ENCODE assay signal across 11 cellular contexts in the genomic region with DNA sequence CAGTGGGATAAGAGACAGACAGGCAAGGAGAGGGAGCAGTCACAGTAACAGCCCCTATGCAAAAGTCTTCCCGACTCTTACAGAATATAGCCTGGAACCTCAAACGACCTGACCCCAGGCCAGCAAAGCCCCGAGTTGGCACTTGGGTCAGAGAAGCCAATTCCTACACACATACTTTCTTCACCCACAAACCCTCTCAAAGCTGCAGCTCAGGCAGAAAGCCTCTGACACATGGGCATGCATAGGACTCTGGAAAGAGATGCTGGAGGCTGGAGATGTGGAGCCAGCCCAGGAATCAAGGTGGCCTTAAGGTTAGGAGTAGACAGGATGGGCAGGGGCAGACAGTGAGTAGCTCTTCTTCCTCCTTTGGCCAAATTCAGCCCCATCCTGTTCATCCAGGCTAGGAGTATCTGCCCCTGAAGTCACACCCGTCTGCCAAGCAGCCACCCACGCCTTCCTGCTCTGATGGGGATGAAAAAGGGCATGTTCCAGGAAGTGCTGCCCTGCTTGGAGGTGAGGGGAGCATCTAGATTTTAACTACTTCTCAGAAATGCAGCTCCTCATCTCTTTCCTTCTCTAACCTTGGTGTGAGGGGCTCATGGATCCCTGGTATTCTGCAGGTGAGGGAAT. TPM values are rescaled to one million over a fixed set of nuclear protein-coding genes. Genes with fewer than 3 reads are reported as not detected.
A peak's percentile ranks its signal among the peaks of the same experiment; 100 is the strongest.
DNase-seq lines count a peak whose midpoint lies in the region; ATAC-seq, FAIRE-seq and TF ChIP-seq lines count a peak whose summit lies in the region.
"Had no signal": no experiment of that assay in that cellular context is flagged by ENCODE, and none has a peak within 500 bp of the region (broad histone marks: within the 10 kb centered on the region; RNA-seq: fewer than 3 reads in every experiment).

No MANE protein-coding gene starts in this region.

- peaks cover 4% of the 10 kb centered on the region for H3K79me1 ChIP-seq in neuronal stem cell (ENCODE audit: low read depth, low read length)

- TF ChIP-seq POLR2A in NB4 (IDR thresholded peaks at IDR 0.05; ENCODE audit: extremely low read depth, insufficient read length) (no peak), GM12891 (IDR thresholded peaks at IDR 0.05; ENCODE audit: low read depth, low read length) (no peak)

- H3K4me1 ChIP-seq in BLaER1 (peaks cover 58% of the 10 kb centered on the region), neuronal stem cell (ENCODE audit: control insufficient read depth in 2 of 2, insufficient read depth in 1 of 2, low read depth in 1 of 2, low read length in 2 of 2) (peaks cover 0 to 3% of the 10 kb centered on the region in 2 donors), ascending aorta (peaks cover 15 to 57% of the 10 kb centered on the region in 2 donors)

- FAIRE-seq in GM12891 (lab: Jason Lieb, UNC): no peak

- no peak overlapping the region for H2AFZ ChIP-seq in neuronal stem cell (ENCODE audit: low read length)

- H3K27ac ChIP-seq in BLaER1 (peak overlapping the region; percentile 2; the same call in 1 of the 2 replicates), neuronal stem cell (replicated peaks; ENCODE audit: low read length) (no peak overlapping the region), ascending aorta (no peak overlapping the region)
- H3K27ac ChIP-seq: SK-N-MC had no signal

- H3K4ac ChIP-seq in neuronal stem cell (ENCODE audit: low read length): no peak overlapping the region

- H3K9ac ChIP-seq in BLaER1 (no peak overlapping the region), neuronal stem cell (ENCODE audit: low read depth, low read length, poor library complexity) (peak overlapping the region; percentile 32)

- H3K4me2 ChIP-seq in BLaER1: peak overlapping the region; percentile 57
- no peak overlapping the region for H3K4me2 ChIP-seq in neuronal stem cell (ENCODE audit: insufficient read depth, low read length, poor library complexity, severe bottlenecking)

- intact Hi-C loops in activated T-helper 1 cell treated with anti-CD3 and anti-CD28 coated beads, Interleukin-12 subunit alpha, Interleukin-12 subunit beta, Interleukin-2, Interleukin-4 antibody, amounts not matched to agents 30 ng/mL and 10 ng/mL and 1 ng/mL, durations not matched to agents 14 hours and 24 hours and 36 hours (cut with micrococcal nuclease): loop anchor here (1.0 kb wide), 1 partner anchor 8 kb away; a partner anchor contains a TSS
- intact Hi-C loops in ascending aorta (cut with DNase I): no loop called here

- no peak overlapping the region for H2BK12ac ChIP-seq in neuronal stem cell (ENCODE audit: low read length)

- no peak overlapping the region for H3K4me3 ChIP-seq in BLaER1
- no peak overlapping the region for H3K4me3 ChIP-seq in NB4 (ENCODE audit: low read depth, low read length)
- H3K4me3 ChIP-seq in neuronal stem cell (ENCODE audit: low read length in 2 of 2): no peak overlapping the region
- H3K4me3 ChIP-seq in ascending aorta: peak overlapping the region in 1 of 2 donors; percentile 34
- H3K4me3 ChIP-seq: SK-N-MC had no signal

- ATAC-seq in GM21619 (IDR thresholded peaks at IDR 0.05; ENCODE audit: unreplicated experiment): no peak

- no CpG with 5 or more reads among the region's 5 CpGs for WGBS in neuronal stem cell (ENCODE audit: extremely low coverage in 2 of 2, insufficient read length in 2 of 2, insufficient replicate concordance in 1 of 2), 2 donors

- peak overlapping the region; percentile 54 for H3K27ac Mint-ChIP-seq in activated T-helper 1 cell treated with anti-CD3 and anti-CD28 coated beads, Interleukin-12 subunit alpha, Interleukin-12 subunit beta, Interleukin-2, Interleukin-4 antibody, amounts not matched to agents 30 ng/mL and 10 ng/mL and 1 ng/mL, durations not matched to agents 14 hours and 24 hours and 36 hours

- peaks cover 24% of the 10 kb centered on the region for H3K36me3 Mint-ChIP-seq in activated T-helper 1 cell treated with anti-CD3 and anti-CD28 coated beads, Interleukin-12 subunit alpha, Interleukin-12 subunit beta, Interleukin-2, Interleukin-4 antibody, amounts not matched to agents 30 ng/mL and 10 ng/mL and 1 ng/mL, durations not matched to agents 14 hours and 24 hours and 36 hours (ENCODE audit: low read depth)

- H2BK120ac ChIP-seq in neuronal stem cell (ENCODE audit: low read depth, low read length): no peak overlapping the region

- H3K36me3 ChIP-seq in BLaER1 (peaks cover 95% of the 10 kb centered on the region), neuronal stem cell (replicated peaks in 1 of 2; ENCODE audit: control insufficient read depth in 2 of 2, insufficient read depth in 2 of 2, low read length in 2 of 2) (peaks cover 7 to 38% of the 10 kb centered on the region in 2 donors), ascending aorta (peaks cover 9 to 14% of the 10 kb centered on the region in 2 donors)

- H3K4me3 Mint-ChIP-seq in activated T-helper 1 cell treated with anti-CD3 and anti-CD28 coated beads, Interleukin-12 subunit alpha, Interleukin-12 subunit beta, Interleukin-2, Interleukin-4 antibody, amounts not matched to agents 30 ng/mL and 10 ng/mL and 1 ng/mL, durations not matched to agents 14 hours and 24 hours and 36 hours: peak overlapping the region; percentile 41

- no peaks in the 10 kb centered on the region for H3K27me3 ChIP-seq in BLaER1
- H3K27me3 ChIP-seq in neuronal stem cell (ENCODE audit: control insufficient read depth in 3 of 3, insufficient read depth in 3 of 3, low read depth in 1 of 3, low read length in 3 of 3): no peaks in the 10 kb centered on the region
- no peaks in the 10 kb centered on the region for H3K27me3 ChIP-seq in ascending aorta

- no peak overlapping the region for H3K14ac ChIP-seq in neuronal stem cell (ENCODE audit: low read length)

- TF ChIP-seq CTCF in NB4 (IDR thresholded peaks at IDR 0.05; ENCODE audit: low read depth, low read length) (no peak), ascending aorta (IDR thresholded peaks at IDR 0.05) (no peak)

- H2BK15ac ChIP-seq in neuronal stem cell (ENCODE audit: low read length): no peak overlapping the region

- H3K4me1 Mint-ChIP-seq in activated T-helper 1 cell treated with anti-CD3 and anti-CD28 coated beads, Interleukin-12 subunit alpha, Interleukin-12 subunit beta, Interleukin-2, Interleukin-4 antibody, amounts not matched to agents 30 ng/mL and 10 ng/mL and 1 ng/mL, durations not matched to agents 14 hours and 24 hours and 36 hours (ENCODE audit: low read depth): peaks cover 47% of the 10 kb centered on the region

- H2BK5ac ChIP-seq in neuronal stem cell (ENCODE audit: low read length): no peak overlapping the region

- no peak overlapping the region for H4K8ac ChIP-seq in neuronal stem cell (ENCODE audit: low read depth, low read length)

- no peaks in the 10 kb centered on the region for H3K9me3 Mint-ChIP-seq in activated T-helper 1 cell treated with anti-CD3 and anti-CD28 coated beads, Interleukin-12 subunit alpha, Interleukin-12 subunit beta, Interleukin-2, Interleukin-4 antibody, amounts not matched to agents 30 ng/mL and 10 ng/mL and 1 ng/mL, durations not matched to agents 14 hours and 24 hours and 36 hours

- H3K23ac ChIP-seq in neuronal stem cell (ENCODE audit: low read depth, low read length, poor library complexity): no peak overlapping the region

- H4K20me1 ChIP-seq in BLaER1: peaks cover 91% of the 10 kb centered on the region

- H3K18ac ChIP-seq in neuronal stem cell (ENCODE audit: low read length): no peak overlapping the region

- no peaks in the 10 kb centered on the region for H3K9me3 ChIP-seq in BLaER1
- no peaks in the 10 kb centered on the region for H3K9me3 ChIP-seq in neuronal stem cell (replicated peaks in 1 of 2; ENCODE audit: control insufficient read depth in 2 of 2, insufficient read depth in 1 of 2, low read depth in 1 of 2, low read length in 2 of 2)
- no peaks in the 10 kb centered on the region for H3K9me3 ChIP-seq in ascending aorta

- peak; percentile 9 for DNase-seq in NB4 (ENCODE audit: low read depth)
- DNase-seq in activated T-helper 1 cell treated with anti-CD3 and anti-CD28 coated beads, Interleukin-12 subunit alpha, Interleukin-12 subunit beta, Interleukin-2, Interleukin-4 antibody, amounts not matched to agents 30 ng/mL and 10 ng/mL and 1 ng/mL, durations not matched to agents 14 hours and 24 hours and 36 hours (ENCODE audit: low spot score): peak; percentile 14
- no peak for DNase-seq in neuronal stem cell (ENCODE audit: low spot score)
- DNase-seq in ascending aorta (ENCODE audit: low spot score in 2 of 2): no peak
- no peak for DNase-seq in GM12891 (ENCODE audit: insufficient read length, low spot score)
- DNase-seq in activated gamma-delta T cell (lab: John Stamatoyannopoulos, UW): no peak
- DNase-seq: NCI-H524 had no signal

- H4K91ac ChIP-seq in neuronal stem cell (ENCODE audit: low read depth, low read length, poor library complexity): no peak overlapping the region

- no peak overlapping the region for H2AK5ac ChIP-seq in neuronal stem cell (ENCODE audit: low read depth, low read length)

- H3K27me3 Mint-ChIP-seq in activated T-helper 1 cell treated with anti-CD3 and anti-CD28 coated beads, Interleukin-12 subunit alpha, Interleukin-12 subunit beta, Interleukin-2, Interleukin-4 antibody, amounts not matched to agents 30 ng/mL and 10 ng/mL and 1 ng/mL, durations not matched to agents 14 hours and 24 hours and 36 hours (ENCODE audit: insufficient read depth): no peaks in the 10 kb centered on the region

RNA-seq across cellular contexts. Expression of a gene that starts 7.8 kb away (rescaled TPM):
- 33.9 and 34.8 TPM in 2 replicates for total RNA-seq in activated T-helper 1 cell treated with anti-CD3 and anti-CD28 coated beads, Interleukin-12 subunit alpha, Interleukin-12 subunit beta, Interleukin-2, Interleukin-4 antibody, amounts not matched to agents 30 ng/mL and 10 ng/mL and 1 ng/mL, durations not matched to agents 14 hours and 24 hours and 36 hours
- 18.3 TPM for polyA plus RNA-seq in neuronal stem cell (2013, experiment 1 of 2)
- 18.8 TPM for polyA plus RNA-seq in neuronal stem cell (2013, experiment 2 of 2)
- total RNA-seq in ascending aorta: 28.8 TPM
- polyA plus RNA-seq in GM12891 (2012; ENCODE audit: low read depth, missing spikeins): 0.05 TPM

RNA-seq across cellular contexts. Expression of a gene that starts 29.9 kb away (rescaled TPM):
- total RNA-seq in activated T-helper 1 cell treated with anti-CD3 and anti-CD28 coated beads, Interleukin-12 subunit alpha, Interleukin-12 subunit beta, Interleukin-2, Interleukin-4 antibody, amounts not matched to agents 30 ng/mL and 10 ng/mL and 1 ng/mL, durations not matched to agents 14 hours and 24 hours and 36 hours: 37.2 and 38.1 TPM in 2 replicates
- 5.9 TPM for polyA plus RNA-seq in neuronal stem cell (2013, experiment 1 of 2)
- 5.7 TPM for polyA plus RNA-seq in neuronal stem cell (2013, experiment 2 of 2)
- 18.0 TPM for total RNA-seq in ascending aorta
- polyA plus RNA-seq in GM12891 (2012; ENCODE audit: low read depth, missing spikeins): 5.3 TPM

RNA-seq across cellular contexts. Expression of a gene that starts 44.7 kb away (rescaled TPM):
- total RNA-seq in activated T-helper 1 cell treated with anti-CD3 and anti-CD28 coated beads, Interleukin-12 subunit alpha, Interleukin-12 subunit beta, Interleukin-2, Interleukin-4 antibody, amounts not matched to agents 30 ng/mL and 10 ng/mL and 1 ng/mL, durations not matched to agents 14 hours and 24 hours and 36 hours: 0.29 and 0.39 TPM in 2 replicates
- polyA plus RNA-seq in neuronal stem cell (2013, experiment 1 of 2): not detected
- polyA plus RNA-seq in neuronal stem cell (2013, experiment 2 of 2): not detected
- total RNA-seq in ascending aorta: not detected
- polyA plus RNA-seq in GM12891 (2012; ENCODE audit: low read depth, missing spikeins): not detected
- polyA plus RNA-seq: neural cell had no signal

RNA-seq across cellular contexts. Expression of a gene that starts 55.2 kb away (rescaled TPM):
- total RNA-seq in activated T-helper 1 cell treated with anti-CD3 and anti-CD28 coated beads, Interleukin-12 subunit alpha, Interleukin-12 subunit beta, Interleukin-2, Interleukin-4 antibody, amounts not matched to agents 30 ng/mL and 10 ng/mL and 1 ng/mL, durations not matched to agents 14 hours and 24 hours and 36 hours: 146 and 147 TPM in 2 replicates
- 429 TPM for polyA plus RNA-seq in neuronal stem cell (2013, experiment 1 of 2)
- polyA plus RNA-seq in neuronal stem cell (2013, experiment 2 of 2): 452 TPM
- 42.1 TPM for total RNA-seq in ascending aorta
- polyA plus RNA-seq in GM12891 (2012; ENCODE audit: low read depth, missing spikeins): 35.9 TPM

Comparison
In these comparisons a context has a peak if more than half of its experiments do, and no peak if none do; other contexts are left out.
1. DNase-seq: peak in NB4 (single experiment) and activated T-helper 1 cell treated with anti-CD3 and anti-CD28 coated beads, Interleukin-12 subunit alpha, Interleukin-12 subunit beta, Interleukin-2, Interleukin-4 antibody, amounts not matched to agents 30 ng/mL and 10 ng/mL and 1 ng/mL, durations not matched to agents 14 hours and 24 hours and 36 hours (single experiment); none in neuronal stem cell (single experiment), ascending aorta (0 of 2), GM12891 (single experiment) and activated gamma-delta T cell (single experiment).